ENCODE assay signal across 14 cellular contexts in the genomic region with DNA sequence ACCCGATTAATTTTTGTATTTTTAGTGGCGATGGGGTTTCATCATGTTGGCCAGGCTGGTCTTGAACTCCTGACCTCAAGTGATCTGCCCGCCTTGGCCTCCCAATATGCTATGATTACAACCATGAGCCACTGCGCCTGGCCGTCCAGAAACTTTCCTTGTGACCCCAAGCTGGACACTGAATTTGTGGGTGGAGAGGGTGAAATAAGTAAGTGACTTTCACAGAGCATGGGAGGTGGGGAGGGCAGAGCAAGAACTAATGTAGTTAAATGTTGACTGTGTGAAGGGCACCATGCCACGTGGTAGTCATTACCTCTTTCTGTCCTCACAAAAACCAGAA. TPM values are rescaled to one million over a fixed set of nuclear protein-coding genes. Genes with fewer than 3 reads are reported as not detected.
DNase-seq lines count a peak whose midpoint lies in the region; ATAC-seq lines count a peak whose summit lies in the region.
"Had no signal": no experiment of that assay in that cellular context is flagged by ENCODE, and none has a peak within 500 bp of the region (broad histone marks: within the 10 kb centered on the region; RNA-seq: fewer than 3 reads in every experiment).

No MANE protein-coding gene starts in this region.

- no peaks in the 10 kb centered on the region for H3K27me3 ChIP-seq in aorta (ENCODE audit: control insufficient read depth in 1 of 2, insufficient read depth in 2 of 2, low read length in 1 of 2)
- H3K27me3 ChIP-seq: heart right ventricle, SJSA1 had no signal

- H3K4me1 ChIP-seq in aorta (ENCODE audit: control insufficient read depth in 1 of 2, insufficient read depth in 2 of 2, low read length in 2 of 2) = no peaks in the 10 kb centered on the region

- H3K36me3 Mint-ChIP-seq in stimulated activated naive CD8-positive, alpha-beta T cell treated with anti-CD3 and anti-CD28 coated beads, Interleukin-15, Interleukin-2, amounts not matched to agents 100 ng/mL and 50 ng/mL, for 24 hours (ENCODE audit: low read depth) = peaks cover 14% of the 10 kb centered on the region
- peaks cover 12% of the 10 kb centered on the region for H3K36me3 Mint-ChIP-seq in activated T-helper 1 cell treated with anti-CD3 and anti-CD28 coated beads, Interleukin-12 subunit alpha, Interleukin-12 subunit beta, Interleukin-2, Interleukin-4 antibody, amounts not matched to agents 30 ng/mL and 10 ng/mL and 1 ng/mL, durations not matched to agents 14 hours and 24 hours and 36 hours (ENCODE audit: low read depth)

- 74 to 86% methylated on average over 6 of the region's 6 CpGs for WGBS in aorta, 2 donors

- H3K4me1 Mint-ChIP-seq in stimulated activated naive CD8-positive, alpha-beta T cell treated with anti-CD3 and anti-CD28 coated beads, Interleukin-15, Interleukin-2, amounts not matched to agents 100 ng/mL and 50 ng/mL, for 24 hours (ENCODE audit: low read depth) = peaks cover 73% of the 10 kb centered on the region
- peaks cover 45% of the 10 kb centered on the region for H3K4me1 Mint-ChIP-seq in activated T-helper 1 cell treated with anti-CD3 and anti-CD28 coated beads, Interleukin-12 subunit alpha, Interleukin-12 subunit beta, Interleukin-2, Interleukin-4 antibody, amounts not matched to agents 30 ng/mL and 10 ng/mL and 1 ng/mL, durations not matched to agents 14 hours and 24 hours and 36 hours (ENCODE audit: low read depth)

- H3K4me3 ChIP-seq in aorta (ENCODE audit: low read length in 2 of 2) = no peak overlapping the region
- H3K4me3 ChIP-seq: heart right ventricle, SJSA1 had no signal

- H3K27ac Mint-ChIP-seq in stimulated activated naive CD8-positive, alpha-beta T cell treated with anti-CD3 and anti-CD28 coated beads, Interleukin-15, Interleukin-2, amounts not matched to agents 100 ng/mL and 50 ng/mL, for 24 hours = peak overlapping the region; percentile 98
- H3K27ac Mint-ChIP-seq in activated T-helper 1 cell treated with anti-CD3 and anti-CD28 coated beads, Interleukin-12 subunit alpha, Interleukin-12 subunit beta, Interleukin-2, Interleukin-4 antibody, amounts not matched to agents 30 ng/mL and 10 ng/mL and 1 ng/mL, durations not matched to agents 14 hours and 24 hours and 36 hours = peak overlapping the region; percentile 95

- no peaks in the 10 kb centered on the region for H3K36me3 ChIP-seq in aorta (ENCODE audit: control insufficient read depth in 1 of 2, insufficient read depth in 2 of 2, low read length in 1 of 2)

- H3K27ac ChIP-seq in aorta (ENCODE audit: low read depth in 1 of 2, low read length in 2 of 2) = no peak overlapping the region
- H3K27ac ChIP-seq: SJSA1 had no signal

- no peaks in the 10 kb centered on the region for H3K27me3 Mint-ChIP-seq in stimulated activated naive CD8-positive, alpha-beta T cell treated with anti-CD3 and anti-CD28 coated beads, Interleukin-15, Interleukin-2, amounts not matched to agents 100 ng/mL and 50 ng/mL, for 24 hours
- H3K27me3 Mint-ChIP-seq in activated T-helper 1 cell treated with anti-CD3 and anti-CD28 coated beads, Interleukin-12 subunit alpha, Interleukin-12 subunit beta, Interleukin-2, Interleukin-4 antibody, amounts not matched to agents 30 ng/mL and 10 ng/mL and 1 ng/mL, durations not matched to agents 14 hours and 24 hours and 36 hours (ENCODE audit: insufficient read depth) = no peaks in the 10 kb centered on the region

- intact Hi-C loops in activated T-helper 1 cell treated with anti-CD3 and anti-CD28 coated beads, Interleukin-12 subunit alpha, Interleukin-12 subunit beta, Interleukin-2, Interleukin-4 antibody, amounts not matched to agents 30 ng/mL and 10 ng/mL and 1 ng/mL, durations not matched to agents 14 hours and 24 hours and 36 hours (cut with micrococcal nuclease) = loop anchor here (10.0 kb wide), 2 partner anchors 145 to 535 kb away; a partner anchor contains a TSS
- intact Hi-C loops in aorta (cut with DNase I) = loop anchor here in 1 of 2 donors (10.0 kb wide), 1 partner anchor 415 kb away; a partner anchor contains a TSS

- no peaks in the 10 kb centered on the region for H3K9me3 Mint-ChIP-seq in stimulated activated naive CD8-positive, alpha-beta T cell treated with anti-CD3 and anti-CD28 coated beads, Interleukin-15, Interleukin-2, amounts not matched to agents 100 ng/mL and 50 ng/mL, for 24 hours
- H3K9me3 Mint-ChIP-seq in activated T-helper 1 cell treated with anti-CD3 and anti-CD28 coated beads, Interleukin-12 subunit alpha, Interleukin-12 subunit beta, Interleukin-2, Interleukin-4 antibody, amounts not matched to agents 30 ng/mL and 10 ng/mL and 1 ng/mL, durations not matched to agents 14 hours and 24 hours and 36 hours = peaks cover 3% of the 10 kb centered on the region

- no peaks in the 10 kb centered on the region for H3K9me3 ChIP-seq in aorta (ENCODE audit: control insufficient read depth, low read length)
- H3K9me3 ChIP-seq: SJSA1 had no signal

- H3K4me3 Mint-ChIP-seq in stimulated activated naive CD8-positive, alpha-beta T cell treated with anti-CD3 and anti-CD28 coated beads, Interleukin-15, Interleukin-2, amounts not matched to agents 100 ng/mL and 50 ng/mL, for 24 hours = peak overlapping the region; percentile 15
- H3K4me3 Mint-ChIP-seq in activated T-helper 1 cell treated with anti-CD3 and anti-CD28 coated beads, Interleukin-12 subunit alpha, Interleukin-12 subunit beta, Interleukin-2, Interleukin-4 antibody, amounts not matched to agents 30 ng/mL and 10 ng/mL and 1 ng/mL, durations not matched to agents 14 hours and 24 hours and 36 hours = no peak overlapping the region

- DNase-seq in stimulated activated naive CD8-positive, alpha-beta T cell treated with anti-CD3 and anti-CD28 coated beads, Interleukin-15, Interleukin-2, amounts not matched to agents 100 U/mL and 50 U/mL, for 24 hours = no peak
- no peak for DNase-seq in activated T-helper 1 cell treated with anti-CD3 and anti-CD28 coated beads, Interleukin-12 subunit alpha, Interleukin-12 subunit beta, Interleukin-2, Interleukin-4 antibody, amounts not matched to agents 30 ng/mL and 10 ng/mL and 1 ng/mL, durations not matched to agents 14 hours and 24 hours and 36 hours (ENCODE audit: low spot score)
- DNase-seq in mesenteric fat pad (ENCODE audit: low spot score) = peak; percentile 20
- peak; percentile 31 to 32 for DNase-seq in aorta
- DNase-seq in OCI-M1 (lab: John Stamatoyannopoulos, UW) = no peak
- DNase-seq: heart right ventricle, left colon, nephron progenitor cell had no signal

- no peak for ATAC-seq in stimulated activated naive CD8-positive, alpha-beta T cell treated with anti-CD3 and anti-CD28 coated beads, Interleukin-15, Interleukin-2, amounts not matched to agents 100 U/mL and 50 U/mL, for 24 hours
- ATAC-seq in aorta (ENCODE audit: low FRiP score) (no peak), HG02759 (IDR thresholded peaks at IDR 0.05; ENCODE audit: unreplicated experiment) (no peak), GM21360 (IDR thresholded peaks at IDR 0.05; ENCODE audit: unreplicated experiment) (no peak)
- ATAC-seq: heart right ventricle, left colon had no signal

RNA-seq across cellular contexts. Expression of a gene that starts 2.7 kb away (rescaled TPM):
- total RNA-seq in activated T-helper 1 cell treated with anti-CD3 and anti-CD28 coated beads, Interleukin-12 subunit alpha, Interleukin-12 subunit beta, Interleukin-2, Interleukin-4 antibody, amounts not matched to agents 30 ng/mL and 10 ng/mL and 1 ng/mL, durations not matched to agents 14 hours and 24 hours and 36 hours = 106 and 108 TPM in 2 replicates
- total RNA-seq in mesenteric fat pad (35.3 TPM), aorta (10 to 100 TPM; 28.4 to 28.8 TPM)
- polyA plus RNA-seq in aorta = 10 to 100 TPM; 24.2 to 29.9 TPM

RNA-seq across cellular contexts. Expression of a gene that starts 4.5 kb away (rescaled TPM):
- 32.5 and 35.7 TPM in 2 replicates for total RNA-seq in activated T-helper 1 cell treated with anti-CD3 and anti-CD28 coated beads, Interleukin-12 subunit alpha, Interleukin-12 subunit beta, Interleukin-2, Interleukin-4 antibody, amounts not matched to agents 30 ng/mL and 10 ng/mL and 1 ng/mL, durations not matched to agents 14 hours and 24 hours and 36 hours
- total RNA-seq in mesenteric fat pad = 13.6 TPM
- total RNA-seq in aorta = 10 to 100 TPM; 43.4 to 67.9 TPM
- polyA plus RNA-seq in aorta = 10 to 100 TPM; 29.9 to 53.1 TPM

RNA-seq across cellular contexts. Expression of a gene that starts 20.0 kb away (rescaled TPM):
- 136 and 138 TPM in 2 replicates for total RNA-seq in activated T-helper 1 cell treated with anti-CD3 and anti-CD28 coated beads, Interleukin-12 subunit alpha, Interleukin-12 subunit beta, Interleukin-2, Interleukin-4 antibody, amounts not matched to agents 30 ng/mL and 10 ng/mL and 1 ng/mL, durations not matched to agents 14 hours and 24 hours and 36 hours
- total RNA-seq in mesenteric fat pad (46.7 TPM), aorta (10 to 100 TPM; 52.5 to 56.9 TPM)
- 10 to 100 TPM; 18.8 to 29.0 TPM for polyA plus RNA-seq in aorta

RNA-seq across cellular contexts. Expression of a gene that starts 36.8 kb away (rescaled TPM):
- total RNA-seq in activated T-helper 1 cell treated with anti-CD3 and anti-CD28 coated beads, Interleukin-12 subunit alpha, Interleukin-12 subunit beta, Interleukin-2, Interleukin-4 antibody, amounts not matched to agents 30 ng/mL and 10 ng/mL and 1 ng/mL, durations not matched to agents 14 hours and 24 hours and 36 hours = 1.5 and 1.8 TPM in 2 replicates
- total RNA-seq in mesenteric fat pad (0.19 TPM), aorta (under 1 TPM; 0.21 to 0.55 TPM)
- polyA plus RNA-seq in aorta = not detected
- total RNA-seq: H4, left colon, LHCN-M2 had no signal

Comparison
In these comparisons a context has a peak if more than half of its experiments do, and no peak if none do; other contexts are left out.
1. DNase-seq: peak in mesenteric fat pad (single experiment) and aorta (2 of 2); none in stimulated activated naive CD8-positive, alpha-beta T cell treated with anti-CD3 and anti-CD28 coated beads, Interleukin-15, Interleukin-2, amounts not matched to agents 100 U/mL and 50 U/mL, for 24 hours (single experiment), activated T-helper 1 cell treated with anti-CD3 and anti-CD28 coated beads, Interleukin-12 subunit alpha, Interleukin-12 subunit beta, Interleukin-2, Interleukin-4 antibody, amounts not matched to agents 30 ng/mL and 10 ng/mL and 1 ng/mL, durations not matched to agents 14 hours and 24 hours and 36 hours (single experiment) and OCI-M1 (single experiment).